21 cellular contexts compared by ENCODE assay signal in the genomic region with DNA sequence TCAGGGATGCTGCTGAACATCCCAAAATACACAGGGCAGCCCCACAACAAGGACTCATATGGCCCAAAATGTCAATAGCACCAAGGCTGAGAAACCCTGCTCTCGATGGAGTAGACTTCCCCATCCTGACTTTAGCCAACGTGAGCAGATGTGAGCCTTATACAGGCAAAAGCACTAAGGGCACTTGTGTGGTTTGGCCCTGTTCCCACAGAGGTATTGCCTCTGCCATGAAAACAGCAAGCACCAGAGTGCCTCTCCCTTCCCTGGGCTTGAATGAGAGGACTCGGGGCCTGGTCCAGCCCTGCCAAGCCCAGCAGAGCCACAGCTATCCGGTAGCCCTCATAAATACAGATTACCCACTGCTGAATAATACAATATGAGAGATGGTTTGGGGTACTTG. TPM values are rescaled to one million over a fixed set of nuclear protein-coding genes. Genes with fewer than 3 reads are reported as not detected.
DNase-seq lines count a peak whose midpoint lies in the region; ATAC-seq and TF ChIP-seq lines count a peak whose summit lies in the region.
"Had no signal": no experiment of that assay in that cellular context is flagged by ENCODE, and none has a peak within 500 bp of the region (broad histone marks: within the 10 kb centered on the region; RNA-seq: fewer than 3 reads in every experiment).

No MANE protein-coding gene starts in this region.

- no peaks in the 10 kb centered on the region for H3K27me3 ChIP-seq in left ventricle myocardium inferior (ENCODE audit: low read depth)
- no peaks in the 10 kb centered on the region for H3K27me3 ChIP-seq in colonic mucosa
- H3K27me3 ChIP-seq: foreskin keratinocyte had no signal

- H3K4me3 ChIP-seq in left ventricle myocardium inferior: no peak overlapping the region
- no peak overlapping the region for H3K4me3 ChIP-seq in choroid plexus epithelial cell (ENCODE audit: low read depth, low read length)
- no peak overlapping the region for H3K4me3 ChIP-seq in colonic mucosa
- H3K4me3 ChIP-seq: HAP-1 had no signal

- H3K9me3 ChIP-seq in left ventricle myocardium inferior (replicated peaks) (no peaks in the 10 kb centered on the region), colonic mucosa (no peaks in the 10 kb centered on the region)
- H3K9me3 ChIP-seq: HAP-1 had no signal

- ATAC-seq in Right ventricle myocardium superior (ENCODE audit: poor library complexity) (peak; percentile 32), esophagus mucosa (no peak)
- ATAC-seq: activated T-cell treated with anti-CD3 and anti-CD28 coated beads, Interleukin-2, amount 50 U/mL, for 4 hours; foreskin keratinocyte; stimulated activated memory B cell treated with anti-CD40 and anti-IgM and Interleukin-4, amounts not matched to agents 10 μg/mL and 1 μg/mL and 100 μg/mL, for 72 hours had no signal

- H3K27ac ChIP-seq in left ventricle myocardium inferior (replicated peaks) (no peak overlapping the region), colonic mucosa (no peak overlapping the region)
- H3K27ac ChIP-seq: foreskin keratinocyte had no signal

- H3K4me1 ChIP-seq in left ventricle myocardium inferior (peaks cover 40% of the 10 kb centered on the region), colonic mucosa (no peaks in the 10 kb centered on the region)
- H3K4me1 ChIP-seq: HAP-1 had no signal

- intact Hi-C loops in Right ventricle myocardium superior (cut with DNase I): no loop called here
- intact Hi-C loops in left ventricle myocardium inferior (cut with micrococcal nuclease): no loop called here
- intact Hi-C loops in colonic mucosa (cut with DNase I): loop anchor here (5.0 kb wide), 1 partner anchor 54 kb away; no protein-coding TSS in a partner anchor

- no peak for TF ChIP-seq CTCF in left ventricle myocardium inferior (IDR thresholded peaks at IDR 0.05; ENCODE audit: borderline replicate concordance)
- TF ChIP-seq CTCF in choroid plexus epithelial cell (conservative IDR thresholded peaks at IDR 0.05; ENCODE audit: low read depth, low read length): no peak
- TF ChIP-seq CTCF in colonic mucosa (IDR thresholded peaks at IDR 0.05): no peak

- no peak overlapping the region for H3K9ac ChIP-seq in colonic mucosa (ENCODE audit: low read depth in 2 of 2, low read length in 2 of 2)

- peaks cover 98% of the 10 kb centered on the region for H3K36me3 ChIP-seq in left ventricle myocardium inferior
- peaks cover 10% of the 10 kb centered on the region for H3K36me3 ChIP-seq in colonic mucosa

- DNase-seq in Right ventricle myocardium superior: no peak
- DNase-seq in left ventricle myocardium inferior: no peak
- peak; percentile 78 for DNase-seq in NCI-H2107 treated with DMSO at 0.1 percent for 48 hours (lab: John Stamatoyannopoulos, UW; ENCODE audit: unreplicated experiment)
- peak; percentile 31 for DNase-seq in choroid plexus epithelial cell (ENCODE audit: low read depth)
- DNase-seq in colonic mucosa: no peak
- no peak for DNase-seq in central memory CD4-positive, alpha-beta T cell
- DNase-seq in UCSD-AML1 (lab: John Stamatoyannopoulos, UW; ENCODE audit: unreplicated experiment): no peak
- DNase-seq: activated CD4-positive, alpha-beta memory T cell treated with anti-CD3 and anti-CD28 coated beads, Interleukin-2, amount 10 ng/mL, durations not matched to agents 7 days and 5 days; activated naive CD8-positive, alpha-beta T cell treated with anti-CD3 and anti-CD28 coated beads for 36 hours; activated T-cell treated with anti-CD3 and anti-CD28 coated beads, Interleukin-2, amount 50 U/mL, for 4 hours; dermis blood vessel endothelial cell; foreskin keratinocyte; NCI-H2171; SIG-M5; stimulated activated CD4-positive, alpha-beta T cell treated with anti-CD3 and anti-CD28 coated beads, Interleukin-15, amount 100 ng/mL, for 24 hours; T-helper 2 cell had no signal

RNA-seq across cellular contexts. Expression of a gene that starts 47.5 kb away (rescaled TPM):
- not detected for total RNA-seq in Right ventricle myocardium superior
- total RNA-seq in left ventricle myocardium inferior: not detected
- not detected for total RNA-seq in colonic mucosa
- total RNA-seq in esophagus mucosa: not detected
- total RNA-seq: activated CD4-positive, alpha-beta memory T cell treated with anti-CD3 and anti-CD28 coated beads, Interleukin-2, amount 10 ng/mL, durations not matched to agents 7 days and 5 days; activated naive CD8-positive, alpha-beta T cell treated with anti-CD3 and anti-CD28 coated beads for 36 hours; activated T-cell treated with anti-CD3 and anti-CD28 coated beads, Interleukin-2, amount 50 U/mL, for 4 hours; dermis blood vessel endothelial cell; foreskin keratinocyte; kidney epithelial cell; mucosa of gallbladder had no signal

RNA-seq across cellular contexts. Expression of a gene that starts 49.3 kb away (rescaled TPM):
- 226 TPM for total RNA-seq in Right ventricle myocardium superior
- total RNA-seq in left ventricle myocardium inferior: 358 TPM
- 100 to 1,000 TPM; 246 to 433 TPM for total RNA-seq in colonic mucosa
- total RNA-seq in esophagus mucosa: 144 TPM

Comparison
In these comparisons a context has a peak if more than half of its experiments do, and no peak if none do; other contexts are left out.
1. DNase-seq: peak in NCI-H2107 treated with DMSO at 0.1 percent for 48 hours (single experiment) and choroid plexus epithelial cell (single experiment); none in Right ventricle myocardium superior (single experiment), left ventricle myocardium inferior (single experiment), colonic mucosa (single experiment), central memory CD4-positive, alpha-beta T cell (single experiment) and UCSD-AML1 (single experiment).